2 cellular contexts compared by ENCODE assay signal in the genomic region with DNA sequence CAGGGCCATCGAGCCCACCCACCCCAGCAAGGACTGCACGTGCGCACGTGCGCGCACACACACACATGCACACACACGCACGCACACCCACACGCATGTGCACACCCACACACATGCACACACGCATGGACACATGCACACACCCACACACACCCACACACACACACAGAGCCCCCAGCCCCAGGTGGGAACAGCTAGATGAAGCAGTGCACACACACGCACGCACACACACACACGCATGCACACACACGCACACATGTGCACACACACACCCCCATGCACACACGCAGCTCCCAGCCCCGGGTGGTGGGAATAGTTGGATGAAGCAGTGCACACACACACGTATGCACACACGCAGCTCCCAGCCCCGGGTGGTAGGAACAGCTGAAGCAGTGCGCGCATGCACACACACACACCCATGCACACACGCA.
TF ChIP-seq lines count a peak whose summit lies in the region.

No MANE protein-coding gene starts in this region.

TF ChIP-seq in HEK293, 187 proteins besides CTCF, POLR2A, EP300 and RAD21:
- TF ChIP-seq KLF7 (tag by site-specific recombination; IDR thresholded peaks at IDR 0.05; ENCODE audit: borderline replicate concordance) (no peak), EGR2 (tag by site-specific recombination; IDR thresholded peaks at IDR 0.05; ENCODE audit: low read depth) (peak; percentile 57; the same call in 1 of the 2 replicates), ZFHX2 (tag by site-specific recombination; conservative IDR thresholded peaks at IDR 0.05) (peak; percentile 74)
- TF ChIP-seq, protein P1, sequence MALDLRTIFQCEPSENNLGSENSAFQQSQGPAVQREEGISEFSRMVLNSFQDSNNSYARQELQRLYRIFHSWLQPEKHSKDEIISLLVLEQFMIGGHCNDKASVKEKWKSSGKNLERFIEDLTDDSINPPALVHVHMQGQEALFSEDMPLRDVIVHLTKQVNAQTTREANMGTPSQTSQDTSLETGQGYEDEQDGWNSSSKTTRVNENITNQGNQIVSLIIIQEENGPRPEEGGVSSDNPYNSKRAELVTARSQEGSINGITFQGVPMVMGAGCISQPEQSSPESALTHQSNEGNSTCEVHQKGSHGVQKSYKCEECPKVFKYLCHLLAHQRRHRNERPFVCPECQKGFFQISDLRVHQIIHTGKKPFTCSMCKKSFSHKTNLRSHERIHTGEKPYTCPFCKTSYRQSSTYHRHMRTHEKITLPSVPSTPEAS (tag by site-specific recombination; IDR thresholded peaks at IDR 0.05), result peak; percentile 95
- TF ChIP-seq, protein P2, sequence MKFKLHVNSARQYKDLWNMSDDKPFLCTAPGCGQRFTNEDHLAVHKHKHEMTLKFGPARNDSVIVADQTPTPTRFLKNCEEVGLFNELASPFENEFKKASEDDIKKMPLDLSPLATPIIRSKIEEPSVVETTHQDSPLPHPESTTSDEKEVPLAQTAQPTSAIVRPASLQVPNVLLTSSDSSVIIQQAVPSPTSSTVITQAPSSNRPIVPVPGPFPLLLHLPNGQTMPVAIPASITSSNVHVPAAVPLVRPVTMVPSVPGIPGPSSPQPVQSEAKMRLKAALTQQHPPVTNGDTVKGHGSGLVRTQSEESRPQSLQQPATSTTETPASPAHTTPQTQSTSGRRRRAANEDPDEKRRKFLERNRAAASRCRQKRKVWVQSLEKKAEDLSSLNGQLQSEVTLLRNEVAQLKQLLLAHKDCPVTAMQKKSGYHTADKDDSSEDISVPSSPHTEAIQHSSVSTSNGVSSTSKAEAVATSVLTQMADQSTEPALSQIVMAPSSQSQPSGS (tag by site-specific recombination; IDR thresholded peaks at IDR 0.05; ENCODE audit: low read depth), result no peak
- TF ChIP-seq, protein P3, sequence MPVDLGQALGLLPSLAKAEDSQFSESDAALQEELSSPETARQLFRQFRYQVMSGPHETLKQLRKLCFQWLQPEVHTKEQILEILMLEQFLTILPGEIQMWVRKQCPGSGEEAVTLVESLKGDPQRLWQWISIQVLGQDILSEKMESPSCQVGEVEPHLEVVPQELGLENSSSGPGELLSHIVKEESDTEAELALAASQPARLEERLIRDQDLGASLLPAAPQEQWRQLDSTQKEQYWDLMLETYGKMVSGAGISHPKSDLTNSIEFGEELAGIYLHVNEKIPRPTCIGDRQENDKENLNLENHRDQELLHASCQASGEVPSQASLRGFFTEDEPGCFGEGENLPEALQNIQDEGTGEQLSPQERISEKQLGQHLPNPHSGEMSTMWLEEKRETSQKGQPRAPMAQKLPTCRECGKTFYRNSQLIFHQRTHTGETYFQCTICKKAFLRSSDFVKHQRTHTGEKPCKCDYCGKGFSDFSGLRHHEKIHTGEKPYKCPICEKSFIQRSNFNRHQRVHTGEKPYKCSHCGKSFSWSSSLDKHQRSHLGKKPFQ (tag by site-specific recombination; IDR thresholded peaks at IDR 0.05), result peak; percentile 80

TF ChIP-seq in K562, 482 proteins besides CTCF, POLR2A, EP300 and RAD21:
- TF ChIP-seq CXXC5 (CRISPR knock-in tag; IDR thresholded peaks at IDR 0.05), result no peak
- TF ChIP-seq EWSR1 (IDR thresholded peaks at IDR 0.05; ENCODE audit: borderline replicate concordance, low read depth, partially characterized antibody), result no peak
- TF ChIP-seq EGR1 (conservative IDR thresholded peaks at IDR 0.05), result 0 out of 2 replicates have a peak, but pooled peaks have one; percentile 23
- no peak for TF ChIP-seq DMBX1 (CRISPR knock-in tag; IDR thresholded peaks at IDR 0.05; ENCODE audit: borderline replicate concordance)
